ENCODE assay signal across 12 cellular contexts in the genomic region with DNA sequence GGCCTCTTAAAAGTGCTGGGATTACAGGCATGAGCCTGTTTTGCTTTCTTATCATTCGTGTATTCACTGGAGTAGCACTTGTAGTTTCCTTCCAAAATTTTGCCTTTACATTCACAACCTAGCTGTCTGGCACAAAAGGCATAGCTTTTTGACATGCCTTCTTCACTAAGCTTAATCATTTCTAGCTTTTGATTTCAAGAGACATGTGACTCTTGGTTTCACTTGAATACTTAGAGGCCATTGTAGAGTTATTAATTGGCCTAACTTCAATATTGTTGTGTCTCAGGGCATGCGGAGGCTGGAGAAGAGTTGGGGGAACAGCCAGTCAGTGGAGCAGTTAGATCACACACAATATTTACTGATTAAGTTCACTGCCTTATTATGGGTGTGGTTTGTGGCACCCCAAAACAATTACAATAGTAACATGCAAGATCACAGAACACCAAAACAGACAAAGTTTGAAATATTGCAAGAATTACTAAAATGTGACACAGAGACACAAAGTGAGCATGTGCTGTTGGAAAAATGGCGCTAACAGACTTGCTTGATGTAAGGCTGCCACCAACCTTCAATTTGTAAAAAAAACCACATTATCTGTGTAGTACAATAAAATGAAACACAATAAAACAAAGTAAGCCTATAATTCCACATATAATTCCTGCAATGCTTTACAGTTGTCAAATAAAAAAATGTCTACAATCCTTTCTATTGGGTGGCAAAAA. TPM values are rescaled to one million over a fixed set of nuclear protein-coding genes. Genes with fewer than 3 reads are reported as not detected.
DNase-seq lines count a peak whose midpoint lies in the region; ATAC-seq and TF ChIP-seq lines count a peak whose summit lies in the region.
"Had no signal": no experiment of that assay in that cellular context is flagged by ENCODE, and none has a peak within 500 bp of the region (broad histone marks: within the 10 kb centered on the region; RNA-seq: fewer than 3 reads in every experiment).

No MANE protein-coding gene starts in this region.

- WGBS in spleen, 5 donors: 74 to 90% (median 82%) methylated on average over 3 of the region's 3 CpGs

- DNase-seq in effector memory CD8-positive, alpha-beta T cell: no peak
- DNase-seq in spleen: no peak
- DNase-seq in germinal center (ENCODE audit: low spot score): no peak
- no peak for DNase-seq in LoVo (ENCODE audit: low spot score)
- no peak for DNase-seq in UCSD-AML1 (lab: John Stamatoyannopoulos, UW; ENCODE audit: unreplicated experiment)
- DNase-seq: activated naive CD4-positive, alpha-beta T cell; CD4-positive, alpha-beta memory T cell; RPMI8226; WERI-Rb-1 had no signal

- H3K4me3 ChIP-seq in spleen: no peak overlapping the region

- H3K27me3 ChIP-seq in spleen (replicated peaks in 1 of 7): no peaks in the 10 kb centered on the region

- intact Hi-C loops in spleen (cut with DNase I; ENCODE audit: low total_unique reads): no loop called here

- peaks cover 3% of the 10 kb centered on the region for H3K36me3 Mint-ChIP-seq in effector memory CD8-positive, alpha-beta T cell (ENCODE audit: insufficient read depth)

- H3K4me1 ChIP-seq in spleen: peaks cover 7 to 52% (median 18%) of the 10 kb centered on the region in 6 donors

- TF ChIP-seq CTCF in spleen (IDR thresholded peaks at IDR 0.05 in 8 of 11, conservative IDR thresholded peaks at IDR 0.05 in 3 of 11): no peak

- H3K9me3 Mint-ChIP-seq in effector memory CD8-positive, alpha-beta T cell: no peaks in the 10 kb centered on the region

- no peaks in the 10 kb centered on the region for H3K27me3 Mint-ChIP-seq in effector memory CD8-positive, alpha-beta T cell
- H3K27me3 Mint-ChIP-seq: CD4-positive, alpha-beta memory T cell had no signal

- no peaks in the 10 kb centered on the region for H3K36me3 ChIP-seq in spleen
- H3K36me3 ChIP-seq: WERI-Rb-1 had no signal

- ATAC-seq in GM18517 (IDR thresholded peaks at IDR 0.05; ENCODE audit: unreplicated experiment) (peak; percentile 59), GM21367 (IDR thresholded peaks at IDR 0.05; ENCODE audit: unreplicated experiment) (peak; percentile 37), HG03097 (IDR thresholded peaks at IDR 0.05; ENCODE audit: low FRiP score, unreplicated experiment) (peak; percentile 68)
- no peak for ATAC-seq in effector memory CD8-positive, alpha-beta T cell (replicated peaks)

- H3K9me3 ChIP-seq in spleen: peaks cover 0 to 7% (median 0%) of the 10 kb centered on the region in 8 donors

- H3K27ac Mint-ChIP-seq in effector memory CD8-positive, alpha-beta T cell: peak overlapping the region; percentile 30 to 74

- no peak for TF ChIP-seq POLR2A in spleen (IDR thresholded peaks at IDR 0.05)

- no peak overlapping the region for H3K27ac ChIP-seq in spleen
- H3K27ac ChIP-seq: WERI-Rb-1 had no signal

- no peak overlapping the region for H3K4me3 Mint-ChIP-seq in effector memory CD8-positive, alpha-beta T cell

- H3K4me1 Mint-ChIP-seq in effector memory CD8-positive, alpha-beta T cell (ENCODE audit: low read depth in 2 of 2): peaks cover 15 to 54% of the 10 kb centered on the region in 2 donors

RNA-seq across cellular contexts. Expression of gene BRAF, which starts 43.1 kb away (rescaled TPM):
- 10 to 100 TPM; 44.4 to 82.7 (median 55.1) TPM for total RNA-seq in spleen
- 1 to 10 TPM; 4.3 to 6.4 (median 4.7) TPM for polyA plus RNA-seq in spleen
